Comparison of ENCODE assay signal across 8 cellular contexts in genomic region chr17:82751571-82752370, GRCh38. TPM values are rescaled to one million over a fixed set of nuclear protein-coding genes. Genes with fewer than 3 reads are reported as not detected.
DNase-seq lines count a peak whose midpoint lies in the region; ATAC-seq and TF ChIP-seq lines count a peak whose summit lies in the region.

Gene TBCD (plus strand): TSS chr17:82752065. CDS start chr17:82752194, 129 bp downstream.

- WGBS in adipose tissue, 3 donors, result 0 to 1% (median 1%) methylated on average over 54 to 109 of the region's 114 CpGs
- WGBS in tibial nerve, 2 donors, result 0 to 1% methylated on average over 27 to 54 of the region's 114 CpGs

- TF ChIP-seq POLR2A in tibial nerve (IDR thresholded peaks at IDR 0.05), result peak in 1 of 2 donors; percentile 71

- intact Hi-C loops in cardiac septum (cut with DNase I), result loop anchor here (5.0 kb wide), 2 partner anchors 34 to 104 kb away; partner anchors contain the start of genes FN3KRP and WDR45B

- H3K27me3 ChIP-seq in tibial nerve, result no peaks in the 10 kb centered on the region

- peak; percentile 78 for ATAC-seq in HG02678 (IDR thresholded peaks at IDR 0.05; ENCODE audit: unreplicated experiment)

- H3K4me1 ChIP-seq in tibial nerve, result peaks cover 0 to 33% (median 10%) of the 10 kb centered on the region in 4 donors

- TF ChIP-seq CTCF in GM12864 (IDR thresholded peaks at IDR 0.05; ENCODE audit: low read depth, low read length, missing control alignments) (no peak), tibial nerve (IDR thresholded peaks at IDR 0.05) (peak in 2 of 5 experiments; percentile 14 to 41)

- H3K4me3 ChIP-seq in GM12864 (ENCODE audit: low read depth, low read length) (peak within 1 kb of the TSS; percentile 67), tibial nerve (peak within 1 kb of the TSS; percentile 58 to 97 (median 79))

- peaks cover 0 to 16% (median 0%) of the 10 kb centered on the region in 4 donors for H3K9me3 ChIP-seq in tibial nerve

- peak; percentile 73 to 93 for TF ChIP-seq EP300 in tibial nerve (IDR thresholded peaks at IDR 0.05)

- DNase-seq in GM12864 (ENCODE audit: low read depth) (peak; percentile 45), NCI-H128 (lab: John Stamatoyannopoulos, UW; ENCODE audit: unreplicated experiment) (peak; percentile 38), T-helper 1 cell (peak; percentile 80 to 89 (median 87)), cardiac septum (ENCODE audit: low spot score) (peak; percentile 92), pons (ENCODE audit: low spot score) (peak; percentile 73), tibial nerve (ENCODE audit: low spot score in 2 of 2) (peak; percentile 74 to 84)

- H3K27ac ChIP-seq in adipose tissue (ENCODE audit: low read depth, low read length), result no peak within 1 kb of the TSS
- peak within 1 kb of the TSS; percentile 78 to 96 (median 89) for H3K27ac ChIP-seq in tibial nerve

- H3K36me3 ChIP-seq in tibial nerve, result peaks cover 0 to 22% (median 0%) of the 10 kb centered on the region in 3 donors

RNA-seq across cellular contexts. Expression of gene TBCD, which starts in this region (rescaled TPM):
- polyA plus RNA-seq in adipose tissue, result 100 to 1,000 TPM in 1 of 3 donors, 10 to 100 TPM in 2; 42.1 to 145 (median 65.1) TPM
- 67.3 TPM for total RNA-seq in cardiac septum
- total RNA-seq in tibial nerve, result 100 to 1,000 TPM in 1 of 4 donors, 10 to 100 TPM in 3; 42.6 to 115 (median 87.9) TPM

Comparison
In these comparisons a context has a peak if more than half of its experiments do, and no peak if none do; other contexts are left out.
1. DNase-seq: peak in every context shown above with its lines; median percentile 92 in cardiac septum; 87 in T-helper 1 cell; 79 in tibial nerve; 73 in pons; 45 in GM12864; 38 in NCI-H128.